ENCODE assay signal across 1 cellular context in genomic region chr1:209797978-209798639, GRCh38.
TF ChIP-seq lines count a peak whose summit lies in the region.

No MANE protein-coding gene starts in this region.

TF ChIP-seq in K562, 482 proteins besides CTCF, POLR2A, EP300 and RAD21:
- peak; percentile 77; the same call in 1 of the 2 replicates for TF ChIP-seq SPI1 (IDR thresholded peaks at IDR 0.05; ENCODE audit: borderline replicate concordance, low read depth, low read length)
- TF ChIP-seq, protein P1, sequence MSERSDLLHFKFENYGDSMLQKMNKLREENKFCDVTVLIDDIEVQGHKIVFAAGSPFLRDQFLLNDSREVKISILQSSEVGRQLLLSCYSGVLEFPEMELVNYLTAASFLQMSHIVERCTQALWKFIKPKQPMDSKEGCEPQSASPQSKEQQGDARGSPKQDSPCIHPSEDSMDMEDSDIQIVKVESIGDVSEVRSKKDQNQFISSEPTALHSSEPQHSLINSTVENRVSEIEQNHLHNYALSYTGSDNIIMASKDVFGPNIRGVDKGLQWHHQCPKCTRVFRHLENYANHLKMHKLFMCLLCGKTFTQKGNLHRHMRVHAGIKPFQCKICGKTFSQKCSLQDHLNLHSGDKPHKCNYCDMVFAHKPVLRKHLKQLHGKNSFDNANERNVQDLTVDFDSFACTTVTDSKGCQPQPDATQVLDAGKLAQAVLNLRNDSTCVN (CRISPR knock-in tag; IDR thresholded peaks at IDR 0.05) = no peak
